Comparison of ENCODE assay signal across 8 cellular contexts in genomic region chr18:24398515-24398914, GRCh38. TPM values are rescaled to one million over a fixed set of nuclear protein-coding genes. Genes with fewer than 3 reads are reported as not detected.
DNase-seq lines count a peak whose midpoint lies in the region; ATAC-seq and TF ChIP-seq lines count a peak whose summit lies in the region.

No MANE protein-coding gene starts in this region.

- DNase-seq in activated CD4-positive, alpha-beta memory T cell treated with anti-CD3 and anti-CD28 coated beads, Interleukin-2, amount 10 ng/mL, durations not matched to agents 7 days and 5 days = no peak
- DNase-seq in activated CD4-positive, alpha-beta memory T cell treated with anti-CD3 and anti-CD28 coated beads for 36 hours = no peak
- no peak for DNase-seq in activated CD8-positive, alpha-beta T cell treated with anti-CD3 and anti-CD28 coated beads, Interleukin-2, amount 10 ng/mL, durations not matched to agents 7 days and 5 days
- DNase-seq in tibial artery (no peak), COR-L47 (lab: John Stamatoyannopoulos, UW) (no peak), NCI-H146 treated with DMSO at 0.1 percent for 48 hours (lab: John Stamatoyannopoulos, UW; ENCODE audit: unreplicated experiment) (no peak), NCI-H1105 (lab: John Stamatoyannopoulos, UW) (no peak)

- no peaks in the 10 kb centered on the region for H3K9me3 ChIP-seq in tibial artery

- H3K27ac ChIP-seq in tibial artery = peak overlapping the region in 1 of 2 donors; percentile 86

- H3K36me3 Mint-ChIP-seq in activated CD4-positive, alpha-beta memory T cell treated with anti-CD3 and anti-CD28 coated beads, Interleukin-2, amount 10 ng/mL, durations not matched to agents 7 days and 5 days (ENCODE audit: low read depth) = no peaks in the 10 kb centered on the region
- H3K36me3 Mint-ChIP-seq in activated CD4-positive, alpha-beta memory T cell treated with anti-CD3 and anti-CD28 coated beads for 36 hours = no peaks in the 10 kb centered on the region
- no peaks in the 10 kb centered on the region for H3K36me3 Mint-ChIP-seq in activated CD8-positive, alpha-beta T cell treated with anti-CD3 and anti-CD28 coated beads, Interleukin-2, amount 10 ng/mL, durations not matched to agents 7 days and 5 days (ENCODE audit: low read depth)

- H3K36me3 ChIP-seq in tibial artery = no peaks in the 10 kb centered on the region

- TF ChIP-seq CTCF in tibial artery (IDR thresholded peaks at IDR 0.05) = no peak

- H3K9me3 Mint-ChIP-seq in activated CD4-positive, alpha-beta memory T cell treated with anti-CD3 and anti-CD28 coated beads, Interleukin-2, amount 10 ng/mL, durations not matched to agents 7 days and 5 days = no peaks in the 10 kb centered on the region
- H3K9me3 Mint-ChIP-seq in activated CD4-positive, alpha-beta memory T cell treated with anti-CD3 and anti-CD28 coated beads for 36 hours = no peaks in the 10 kb centered on the region
- no peaks in the 10 kb centered on the region for H3K9me3 Mint-ChIP-seq in activated CD8-positive, alpha-beta T cell treated with anti-CD3 and anti-CD28 coated beads, Interleukin-2, amount 10 ng/mL, durations not matched to agents 7 days and 5 days (ENCODE audit: insufficient read depth)

- H3K27me3 Mint-ChIP-seq in activated CD4-positive, alpha-beta memory T cell treated with anti-CD3 and anti-CD28 coated beads, Interleukin-2, amount 10 ng/mL, durations not matched to agents 7 days and 5 days = peaks cover 44% of the 10 kb centered on the region
- H3K27me3 Mint-ChIP-seq in activated CD4-positive, alpha-beta memory T cell treated with anti-CD3 and anti-CD28 coated beads for 36 hours = peaks cover 28% of the 10 kb centered on the region
- H3K27me3 Mint-ChIP-seq in activated CD8-positive, alpha-beta T cell treated with anti-CD3 and anti-CD28 coated beads, Interleukin-2, amount 10 ng/mL, durations not matched to agents 7 days and 5 days (ENCODE audit: low read depth) = peaks cover 22% of the 10 kb centered on the region

- H3K4me1 ChIP-seq in tibial artery = peaks cover 0 to 23% (median 6%) of the 10 kb centered on the region in 4 donors

- intact Hi-C loops in activated CD4-positive, alpha-beta memory T cell treated with anti-CD3 and anti-CD28 coated beads for 36 hours (cut with micrococcal nuclease) = no loop called here
- intact Hi-C loops in tibial artery (cut with DNase I; ENCODE audit: low total_unique reads) = loop anchor here (1.0 kb wide), 1 partner anchor 28 kb away; the partner anchor contains the start of gene IMPACT

- no peak overlapping the region for H3K27ac Mint-ChIP-seq in activated CD4-positive, alpha-beta memory T cell treated with anti-CD3 and anti-CD28 coated beads, Interleukin-2, amount 10 ng/mL, durations not matched to agents 7 days and 5 days
- no peak overlapping the region for H3K27ac Mint-ChIP-seq in activated CD4-positive, alpha-beta memory T cell treated with anti-CD3 and anti-CD28 coated beads for 36 hours
- H3K27ac Mint-ChIP-seq in activated CD8-positive, alpha-beta T cell treated with anti-CD3 and anti-CD28 coated beads, Interleukin-2, amount 10 ng/mL, durations not matched to agents 7 days and 5 days = no peak overlapping the region

- H3K4me1 Mint-ChIP-seq in activated CD4-positive, alpha-beta memory T cell treated with anti-CD3 and anti-CD28 coated beads, Interleukin-2, amount 10 ng/mL, durations not matched to agents 7 days and 5 days = peaks cover 17% of the 10 kb centered on the region
- H3K4me1 Mint-ChIP-seq in activated CD4-positive, alpha-beta memory T cell treated with anti-CD3 and anti-CD28 coated beads for 36 hours (ENCODE audit: low read depth) = peaks cover 23% of the 10 kb centered on the region
- peaks cover 14% of the 10 kb centered on the region for H3K4me1 Mint-ChIP-seq in activated CD8-positive, alpha-beta T cell treated with anti-CD3 and anti-CD28 coated beads, Interleukin-2, amount 10 ng/mL, durations not matched to agents 7 days and 5 days (ENCODE audit: low read depth)

- H3K4me3 ChIP-seq in iPS-11a (ENCODE audit: low read depth, low read length) (peak overlapping the region; percentile 50), tibial artery (peak overlapping the region; percentile 87 to 95)

- POLR2A ChIA-PET in activated CD4-positive, alpha-beta memory T cell treated with anti-CD3 and anti-CD28 coated beads, Interleukin-2, amount 10 ng/mL, durations not matched to agents 7 days and 5 days (lab: Charles Lee) = interaction anchor here (1.2 to 1.3 kb wide), 2 partner anchors 16 to 28 kb away, joined by 4 to 7 read pairs; partner anchors contain the start of gene IMPACT
- POLR2A ChIA-PET in activated CD4-positive, alpha-beta memory T cell treated with anti-CD3 and anti-CD28 coated beads for 36 hours (lab: Charles Lee) = interaction anchor here (2.1 to 2.8 kb wide), 2 partner anchors 16 to 29 kb away, joined by 8 to 16 read pairs; no protein-coding TSS in a partner anchor
- POLR2A ChIA-PET in activated CD8-positive, alpha-beta T cell treated with anti-CD3 and anti-CD28 coated beads, Interleukin-2, amount 10 ng/mL, durations not matched to agents 7 days and 5 days (lab: Charles Lee) = no interaction called here

- no peaks in the 10 kb centered on the region for H3K27me3 ChIP-seq in tibial artery

- CTCF ChIA-PET in activated CD4-positive, alpha-beta memory T cell treated with anti-CD3 and anti-CD28 coated beads, Interleukin-2, amount 10 ng/mL, durations not matched to agents 7 days and 5 days (lab: Charles Lee) = interaction anchor here (1.3 to 3.4 kb wide), 2 partner anchors 60 to 91 kb away, joined by 4 to 15 read pairs; no protein-coding TSS in a partner anchor
- CTCF ChIA-PET in activated CD4-positive, alpha-beta memory T cell treated with anti-CD3 and anti-CD28 coated beads for 36 hours (lab: Charles Lee) = interaction anchor here (0.6 kb wide), 1 partner anchor 222 kb away, joined by 4 read pairs; no protein-coding TSS in a partner anchor
- CTCF ChIA-PET in activated CD8-positive, alpha-beta T cell treated with anti-CD3 and anti-CD28 coated beads, Interleukin-2, amount 10 ng/mL, durations not matched to agents 7 days and 5 days (lab: Charles Lee) = interaction anchor here (1.1 kb wide), 1 partner anchor 39 kb away, joined by 3 read pairs; no protein-coding TSS in a partner anchor

- H3K4me3 Mint-ChIP-seq in activated CD4-positive, alpha-beta memory T cell treated with anti-CD3 and anti-CD28 coated beads, Interleukin-2, amount 10 ng/mL, durations not matched to agents 7 days and 5 days = peak overlapping the region; percentile 74
- H3K4me3 Mint-ChIP-seq in activated CD4-positive, alpha-beta memory T cell treated with anti-CD3 and anti-CD28 coated beads for 36 hours = no peak overlapping the region
- H3K4me3 Mint-ChIP-seq in activated CD8-positive, alpha-beta T cell treated with anti-CD3 and anti-CD28 coated beads, Interleukin-2, amount 10 ng/mL, durations not matched to agents 7 days and 5 days = peak overlapping the region; percentile 74

- ATAC-seq in activated CD8-positive, alpha-beta T cell treated with anti-CD3 and anti-CD28 coated beads, Interleukin-2, amount 10 ng/mL, durations not matched to agents 7 days and 5 days = no peak

RNA-seq across cellular contexts. Expression of gene OSBPL1A, which starts 0.9 kb away (rescaled TPM):
- under 1 TPM; 0.53 to 0.93 TPM for total RNA-seq in activated CD4-positive, alpha-beta memory T cell treated with anti-CD3 and anti-CD28 coated beads, Interleukin-2, amount 10 ng/mL, durations not matched to agents 7 days and 5 days
- 1 to 10 TPM; 1.4 to 2.4 TPM for total RNA-seq in activated CD4-positive, alpha-beta memory T cell treated with anti-CD3 and anti-CD28 coated beads for 36 hours
- under 1 TPM; 0.58 to 0.99 TPM for total RNA-seq in activated CD8-positive, alpha-beta T cell treated with anti-CD3 and anti-CD28 coated beads, Interleukin-2, amount 10 ng/mL, durations not matched to agents 7 days and 5 days

RNA-seq across cellular contexts. Expression of gene IMPACT, which starts 28.0 kb away (rescaled TPM):
- 1 to 10 TPM; 6.9 to 8.2 TPM for total RNA-seq in activated CD4-positive, alpha-beta memory T cell treated with anti-CD3 and anti-CD28 coated beads, Interleukin-2, amount 10 ng/mL, durations not matched to agents 7 days and 5 days
- 10 to 100 TPM; 13.7 to 15.9 TPM for total RNA-seq in activated CD4-positive, alpha-beta memory T cell treated with anti-CD3 and anti-CD28 coated beads for 36 hours
- total RNA-seq in activated CD8-positive, alpha-beta T cell treated with anti-CD3 and anti-CD28 coated beads, Interleukin-2, amount 10 ng/mL, durations not matched to agents 7 days and 5 days = 1 to 10 TPM; 7.0 to 8.7 TPM
